ENCODE assay signal across 10 cellular contexts in the genomic region with DNA sequence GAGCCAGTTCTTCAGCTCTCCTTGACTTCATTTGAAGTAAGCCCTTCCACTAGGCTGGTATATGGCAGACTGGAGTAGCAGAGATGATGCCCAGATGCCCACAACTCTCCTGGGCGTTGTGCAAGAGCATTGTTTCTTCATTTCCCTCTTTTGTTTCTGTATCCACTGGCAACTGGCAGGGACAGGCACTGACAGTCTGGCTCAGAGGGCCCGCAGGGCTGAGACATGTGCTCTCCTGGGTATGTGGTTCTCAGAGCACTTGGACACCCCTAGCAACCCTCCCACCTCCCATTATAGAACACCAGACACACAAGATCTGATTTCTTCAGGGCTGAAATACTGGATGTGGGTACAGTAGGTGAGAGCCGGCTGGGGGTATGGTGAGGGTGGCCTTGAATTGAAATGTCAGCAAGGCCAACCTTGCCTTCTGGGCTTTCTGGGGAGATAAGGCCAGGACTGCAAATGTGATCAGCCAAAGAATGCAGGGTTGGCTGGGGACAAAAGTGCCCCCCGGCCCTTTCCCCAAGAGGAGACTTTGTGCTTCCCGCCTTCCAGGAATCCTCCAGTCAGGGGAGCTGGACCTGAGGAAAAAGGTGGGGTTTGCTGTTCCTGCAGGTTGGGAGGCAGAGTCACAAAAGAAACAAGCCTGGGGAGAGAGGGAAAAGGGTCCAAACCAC. TPM values are rescaled to one million over a fixed set of nuclear protein-coding genes. Genes with fewer than 3 reads are reported as not detected.
A peak's percentile ranks its signal among the peaks of the same experiment; 100 is the strongest.
DNase-seq lines count a peak whose midpoint lies in the region; ATAC-seq, FAIRE-seq and TF ChIP-seq lines count a peak whose summit lies in the region.
"Had no signal": no experiment of that assay in that cellular context is flagged by ENCODE, and none has a peak within 500 bp of the region (broad histone marks: within the 10 kb centered on the region; RNA-seq: fewer than 3 reads in every experiment).

No MANE protein-coding gene starts in this region.

- TF ChIP-seq POLR2A in HepG2 (IDR thresholded peaks at IDR 0.05; ENCODE audit: insufficient read depth in 1 of 2, low read depth in 2 of 2, low read length in 2 of 2) = no peak

- H4K20me1 ChIP-seq in HepG2 (ENCODE audit: insufficient read depth, low read length) = no peaks in the 10 kb centered on the region

- no peak overlapping the region for H2AFZ ChIP-seq in HepG2 (ENCODE audit: low read length)

- CTCF ChIA-PET in HepG2 (lab: Yijun Ruan, JAX; ENCODE audit: low intra/inter-chr PET ratio, low total read pairs) = no interaction called here

- H3K27me3 ChIP-seq in bronchial epithelial cell (ENCODE audit: control insufficient read depth, insufficient read depth, low read length) (no peaks in the 10 kb centered on the region), HepG2 (ENCODE audit: control insufficient read depth in 1 of 2, insufficient read depth in 2 of 2, low read length in 2 of 2) (no peaks in the 10 kb centered on the region; a peak in 1 of 5 replicates), aorta (ENCODE audit: control insufficient read depth in 1 of 2, insufficient read depth in 2 of 2, low read length in 1 of 2) (no peaks in the 10 kb centered on the region)
- H3K27me3 ChIP-seq: tibial artery had no signal

- H3K4me3 ChIP-seq in bronchial epithelial cell (ENCODE audit: low read depth, low read length) (no peak overlapping the region), HepG2 (replicated peaks in 1 of 3; ENCODE audit: insufficient read depth in 1 of 3, low read depth in 2 of 3, low read length in 3 of 3) (peak overlapping the region in 1 of 3 experiments; percentile 49; a peak in 1 of 6 replicates), aorta (ENCODE audit: low read length in 2 of 2) (no peak overlapping the region)
- H3K4me3 ChIP-seq: tibial artery had no signal

- TF ChIP-seq CTCF in bronchial epithelial cell (IDR thresholded peaks at IDR 0.05; ENCODE audit: insufficient read depth, low read length, severe bottlenecking) (peak; percentile 3), HepG2 (CRISPR knock-in tag; IDR thresholded peaks at IDR 0.05) (no peak)

- H3K79me2 ChIP-seq in HepG2 (ENCODE audit: insufficient read depth, low read length) = no peaks in the 10 kb centered on the region

- H3K27ac ChIP-seq in HepG2 (ENCODE audit: extremely low read length, insufficient read depth, low read length) = peak overlapping the region; percentile 90
- peak overlapping the region in 1 of 2 donors; percentile 82 for H3K27ac ChIP-seq in aorta (ENCODE audit: low read depth in 1 of 2, low read length in 2 of 2)

- H3K9me3 ChIP-seq in HepG2 (ENCODE audit: low read length) = no peaks in the 10 kb centered on the region
- no peaks in the 10 kb centered on the region for H3K9me3 ChIP-seq in aorta (ENCODE audit: control insufficient read depth, low read length)
- H3K9me3 ChIP-seq: tibial artery had no signal

- peak overlapping the region; percentile 82 for H3K4me2 ChIP-seq in HepG2 (ENCODE audit: low read depth, low read length)

- in situ Hi-C loops in HepG2 (cut with HindIII; ENCODE audit: extremely low pct_ligation_motif_present, low pct_unique_long_range_greater_than_20kb) = no loop called here

- BruUV-seq in HepG2 (replicated peaks; lab: Mats Ljungman, UMichigan) = no TSS peak

- TF ChIP-seq RAD21 in HepG2 (CRISPR knock-in tag; IDR thresholded peaks at IDR 0.05) = no peak

- WGBS in HepG2 (ENCODE audit: low lambda C conversion rate) = 43% methylated on average over 5 of the region's 5 CpGs
- 68 to 77% methylated on average over 5 of the region's 5 CpGs for WGBS in aorta, 2 donors

- intact Hi-C loops in HepG2 (cut with micrococcal nuclease; ENCODE audit: unreplicated experiment) (no loop called here), aorta (cut with DNase I) (no loop called here)

- H3K4me1 ChIP-seq in HepG2 (ENCODE audit: insufficient read depth, low read length) = peaks cover 69% of the 10 kb centered on the region
- no peaks in the 10 kb centered on the region for H3K4me1 ChIP-seq in aorta (ENCODE audit: control insufficient read depth in 1 of 2, insufficient read depth in 2 of 2, low read length in 2 of 2)

- POLR2A ChIA-PET in HepG2 (lab: Yijun Ruan, JAX) = interaction anchor here (0.9 to 1.6 kb wide), 8 partner anchors 9 to 149 kb away, joined by 3 to 9 read pairs (median 6); a partner anchor contains a TSS

- H3K36me3 ChIP-seq in bronchial epithelial cell (ENCODE audit: control insufficient read depth, insufficient read depth, low read length) (no peaks in the 10 kb centered on the region), HepG2 (replicated peaks in 1 of 2; ENCODE audit: control insufficient read depth in 1 of 2, insufficient read depth in 2 of 2, low read length in 2 of 2) (no peaks in the 10 kb centered on the region), aorta (ENCODE audit: control insufficient read depth in 1 of 2, insufficient read depth in 2 of 2, low read length in 1 of 2) (no peaks in the 10 kb centered on the region)
- H3K36me3 ChIP-seq: tibial artery had no signal

- ATAC-seq in HepG2 (peak; percentile 12; the same call in 2 of the 3 replicates), aorta (ENCODE audit: low FRiP score) (peak; percentile 22)
- no peak for ATAC-seq in stimulated activated naive CD8-positive, alpha-beta T cell treated with anti-CD3 and anti-CD28 coated beads, Interleukin-15, Interleukin-2, amounts not matched to agents 100 U/mL and 50 U/mL, for 24 hours

- TF ChIP-seq EP300 in HepG2 (IDR thresholded peaks at IDR 0.05; ENCODE audit: low read depth in 2 of 2, low read length in 2 of 2) (no peak), HepG2 (CRISPR knock-in tag; IDR thresholded peaks at IDR 0.05; ENCODE audit: borderline replicate concordance) (no peak)

- H3K9ac ChIP-seq in HepG2 (ENCODE audit: insufficient read depth, low read depth, low read length) = peak overlapping the region; percentile 58

- DNase-seq in NCI-H345 (lab: John Stamatoyannopoulos, UW) (peak; percentile 32), NCI-H345 treated with DMSO at 0.1 percent for 48 hours (lab: John Stamatoyannopoulos, UW; ENCODE audit: unreplicated experiment) (no peak), bronchial epithelial cell (ENCODE audit: low read depth) (peak; percentile 83), HepG2 (ENCODE audit: low spot score) (no peak), aorta (peak in 1 of 2 donors; percentile 67), HUDEP-2 (lab: John Stamatoyannopoulos, UW; ENCODE audit: unreplicated experiment in 76 of 76) (no peak)
- no peak for DNase-seq in stimulated activated naive CD8-positive, alpha-beta T cell treated with anti-CD3 and anti-CD28 coated beads, Interleukin-15, Interleukin-2, amounts not matched to agents 100 U/mL and 50 U/mL, for 24 hours
- no peak for DNase-seq in activated CD4-positive, alpha-beta T cell treated with anti-CD3 and anti-CD28 coated beads, Interleukin-2, amount 50 U/mL, for 1 hour
- DNase-seq: activated CD8-positive, alpha-beta memory T cell treated with anti-CD3 and anti-CD28 coated beads, Interleukin-2, amount 50 U/mL, for 48 hours had no signal

- FAIRE-seq in bronchial epithelial cell (lab: Jason Lieb, UNC) (no peak), HepG2 (lab: Jason Lieb, UNC) (no peak)

TF ChIP-seq in HepG2, 621 proteins besides CTCF, POLR2A, EP300 and RAD21 (continues in another document):
- TF ChIP-seq ZNF350 (CRISPR knock-in tag; IDR thresholded peaks at IDR 0.05; ENCODE audit: borderline replicate concordance, low read depth) (no peak), HMGA1 (CRISPR knock-in tag; conservative IDR thresholded peaks at IDR 0.05) (no peak), REL (CRISPR knock-in tag; conservative IDR thresholded peaks at IDR 0.05) (no peak), ZNF557 (CRISPR knock-in tag; IDR thresholded peaks at IDR 0.05) (no peak), ZSCAN21 (CRISPR knock-in tag; IDR thresholded peaks at IDR 0.05; ENCODE audit: borderline replicate concordance) (peak; percentile 22; the same call in 1 of the 2 replicates), ZNF629 (CRISPR knock-in tag; conservative IDR thresholded peaks at IDR 0.05) (no peak), MXI1 (IDR thresholded peaks at IDR 0.05; ENCODE audit: borderline replicate concordance, low read depth, low read length) (no peak), BCL6 (CRISPR knock-in tag; IDR thresholded peaks at IDR 0.05) (peak; percentile 50; the same call in 1 of the 2 replicates), ZNF775 (CRISPR knock-in tag; IDR thresholded peaks at IDR 0.05; ENCODE audit: borderline replicate concordance) (no peak), KDM4B (CRISPR knock-in tag; IDR thresholded peaks at IDR 0.05) (no peak), CEBPB (IDR thresholded peaks at IDR 0.05; ENCODE audit: borderline replicate concordance, low read depth, low read length) (peak; percentile 58; the same call in 1 of the 2 replicates), POGZ (CRISPR knock-in tag; IDR thresholded peaks at IDR 0.05) (no peak), SAFB2 (CRISPR knock-in tag; IDR thresholded peaks at IDR 0.05; ENCODE audit: borderline replicate concordance, low read depth) (no peak), SNAI1 (CRISPR knock-in tag; IDR thresholded peaks at IDR 0.05; ENCODE audit: borderline replicate concordance) (no peak)

RNA-seq across cellular contexts. Expression of a gene that starts 28.6 kb away (rescaled TPM):
- total RNA-seq in bronchial epithelial cell (495 and 774 TPM in 2 replicates), HepG2 (2016; rRNA removed; fragmentation: Illumina TruSeq; extraction: Trizol) (162 and 212 TPM in 2 replicates), aorta (100 to 1,000 TPM; 425 to 446 TPM)
- total RNA-seq in HepG2 (2016; cell fraction: cytosol; rRNA removed; fragmentation: Illumina TruSeq; extraction: Trizol; ENCODE audit: low read depth) = 34.3 and 40.0 TPM in 2 replicates
- 166 and 189 TPM in 2 replicates for total RNA-seq in HepG2 (2016; cell fraction: insoluble cytoplasmic fraction; rRNA removed; fragmentation: Illumina TruSeq; extraction: Trizol)
- total RNA-seq in HepG2 (2016; cell fraction: membrane; rRNA removed; fragmentation: Illumina TruSeq; extraction: Trizol) = 32.3 and 34.9 TPM in 2 replicates
- 120 and 139 TPM in 2 replicates for total RNA-seq in HepG2 (2016; cell fraction: nucleus; rRNA removed; fragmentation: Illumina TruSeq; extraction: Trizol)
- polyA plus RNA-seq in HepG2 (2011; rRNA removed) (66.8 and 72.4 TPM in 2 replicates), aorta (100 to 1,000 TPM; 107 to 131 TPM)
- 78.6 and 78.9 TPM in 2 replicates for polyA plus RNA-seq in HepG2 (2011; cell fraction: cytosol; rRNA removed)
- 101 and 107 TPM in 2 replicates for polyA plus RNA-seq in HepG2 (2011; cell fraction: nucleus; rRNA removed)
- polyA plus RNA-seq in HepG2 (2012) = 129 and 131 TPM in 2 replicates
- polyA plus RNA-seq in HepG2 (2016; cell fraction: cytosol; fragmentation: Illumina TruSeq; extraction: Trizol; ENCODE audit: low read depth) = 5.9 and 7.5 TPM in 2 replicates
- 153 and 162 TPM in 2 replicates for polyA plus RNA-seq in HepG2 (2016; cell fraction: insoluble cytoplasmic fraction; fragmentation: Illumina TruSeq; extraction: Trizol; ENCODE audit: low read depth)
- 14.8 and 19.2 TPM in 2 replicates for polyA plus RNA-seq in HepG2 (2016; cell fraction: membrane; fragmentation: Illumina TruSeq; extraction: Trizol; ENCODE audit: low read depth)
- polyA plus RNA-seq in HepG2 (2016; cell fraction: nucleus; fragmentation: Illumina TruSeq; extraction: Trizol; ENCODE audit: insufficient read depth, low read depth) = 115 and 117 TPM in 2 replicates
- 101 and 109 TPM in 2 replicates for polyA minus RNA-seq in HepG2 (2011; rRNA and poly(A)+ RNA removed; ENCODE audit: low replicate concordance)
- polyA minus RNA-seq in HepG2 (2011; cell fraction: cytosol; rRNA and poly(A)+ RNA removed) = 115 and 142 TPM in 2 replicates
- 116 and 117 TPM in 2 replicates for polyA minus RNA-seq in HepG2 (2011; cell fraction: nucleus; rRNA and poly(A)+ RNA removed)

Comparison
In these comparisons a context has a peak if more than half of its experiments do, and no peak if none do; other contexts are left out.
1. DNase-seq: peak in NCI-H345 (single experiment) and bronchial epithelial cell (single experiment); none in NCI-H345 treated with DMSO at 0.1 percent for 48 hours (single experiment), HepG2 (single experiment), stimulated activated naive CD8-positive, alpha-beta T cell treated with anti-CD3 and anti-CD28 coated beads, Interleukin-15, Interleukin-2, amounts not matched to agents 100 U/mL and 50 U/mL, for 24 hours (single experiment), HUDEP-2 (0 of 76) and activated CD4-positive, alpha-beta T cell treated with anti-CD3 and anti-CD28 coated beads, Interleukin-2, amount 50 U/mL, for 1 hour (single experiment).